ENCODE assay signal across 19 cellular contexts in genomic region chr3:183454064-183454463, GRCh38.
"Had no signal": no experiment of that assay in that cellular context is flagged by ENCODE, and none has a peak within 500 bp of the region (broad histone marks: within the 10 kb centered on the region; RNA-seq: fewer than 3 reads in every experiment).

No MANE protein-coding gene starts in this region.

- H3K27ac ChIP-seq: prostate gland, right lobe of liver, stomach, tibial artery had no signal

- H3K4me3 Mint-ChIP-seq: memory B cell; naive thymus-derived CD4-positive, alpha-beta T cell; nephron progenitor cell; stimulated activated effector memory CD8-positive, alpha-beta T cell treated with anti-CD3 and anti-CD28 coated beads, Interleukin-12 subunit alpha, Interleukin-12 subunit beta, amount 100 ng/mL, for 72 hours; type B pancreatic cell had no signal

- H3K27ac Mint-ChIP-seq: memory B cell; naive thymus-derived CD4-positive, alpha-beta T cell; stimulated activated effector memory CD8-positive, alpha-beta T cell treated with anti-CD3 and anti-CD28 coated beads, Interleukin-12 subunit alpha, Interleukin-12 subunit beta, amount 100 ng/mL, for 72 hours; type B pancreatic cell had no signal

- DNase-seq: cerebellar nuclear complex; cortex of kidney; effector CD4-positive, alpha-beta T cell; hippocampal formation; left colon; naive thymus-derived CD4-positive, alpha-beta T cell; nephron progenitor cell; nucleus accumbens; right lobe of liver; stimulated activated CD4-positive, alpha-beta T cell treated with anti-CD3 and anti-CD28 coated beads, Interleukin-2, amount 100 ng/mL, for 24 hours; stimulated activated CD4-positive, alpha-beta T cell treated with anti-CD3 and anti-CD28 coated beads, Interleukin-4, amount 100 ng/mL, for 24 hours; stimulated activated naive CD4-positive, alpha-beta T cell treated with Interleukin-2 at 50 U/mL for 16 hours; stomach; tibial artery had no signal

- H3K36me3 ChIP-seq: prostate gland had no signal

- H3K27me3 Mint-ChIP-seq: memory B cell; naive thymus-derived CD4-positive, alpha-beta T cell; type B pancreatic cell had no signal

- H3K27me3 ChIP-seq: right lobe of liver, stomach, tibial artery had no signal

- H3K9me3 Mint-ChIP-seq: memory B cell; naive thymus-derived CD4-positive, alpha-beta T cell; nephron progenitor cell; stimulated activated effector memory CD8-positive, alpha-beta T cell treated with anti-CD3 and anti-CD28 coated beads, Interleukin-12 subunit alpha, Interleukin-12 subunit beta, amount 100 ng/mL, for 72 hours; type B pancreatic cell had no signal

- H3K9me3 ChIP-seq: prostate gland, right lobe of liver, stomach, tibial artery had no signal

- H3K4me1 Mint-ChIP-seq: memory B cell had no signal

- H3K4me3 ChIP-seq: lung, prostate gland, right lobe of liver, stomach, tibial artery had no signal

- H3K4me1 ChIP-seq: prostate gland, right lobe of liver had no signal
